In genomic region chr6:28980797-28981390, GRCh38 we compare ENCODE assay signal across 8 cellular contexts. TPM values are rescaled to one million over a fixed set of nuclear protein-coding genes. Genes with fewer than 3 reads are reported as not detected.
DNase-seq lines count a peak whose midpoint lies in the region; ATAC-seq lines count a peak whose summit lies in the region.

No MANE protein-coding gene starts in this region.

- H3K27me3 ChIP-seq in mononuclear cell (ENCODE audit: insufficient read depth, low read length) = peaks cover 12% of the 10 kb centered on the region

- H3K4me3 ChIP-seq in mononuclear cell (ENCODE audit: low read length) = peak overlapping the region; percentile 74

- H3K4me1 ChIP-seq in mononuclear cell (ENCODE audit: insufficient read depth, low read length) = peaks cover 41% of the 10 kb centered on the region

- no peaks in the 10 kb centered on the region for H3K9me3 ChIP-seq in mononuclear cell (ENCODE audit: low read depth, low read length)

- peak; percentile 58 for ATAC-seq in HG03159 (IDR thresholded peaks at IDR 0.05; ENCODE audit: unreplicated experiment)

- DNase-seq in activated effector memory CD4-positive, alpha-beta T cell treated with anti-CD3 and anti-CD28 coated beads, Interleukin-2, amount 50 U/mL, for 16 hours = peak; percentile 76
- DNase-seq in activated effector memory CD4-positive, alpha-beta T cell treated with Interleukin-2 at 50 U/mL for 16 hours = no peak
- DNase-seq in NCI-H748 (lab: John Stamatoyannopoulos, UW; ENCODE audit: unreplicated experiment) (peak; percentile 93), epidermal melanocyte (ENCODE audit: insufficient read length, low spot score) (peak; percentile 86), stromal cell of bone marrow (ENCODE audit: low read depth) (peak; percentile 48)
- DNase-seq in activated CD4-positive, alpha-beta T cell treated with anti-CD3 and anti-CD28 coated beads, Interleukin-2, amount 50 U/mL, for 48 hours = peak; percentile 44 to 62

RNA-seq across cellular contexts. Expression of gene ZNF311, which starts 24.2 kb away (rescaled TPM):
- 0.10 TPM for total RNA-seq in mononuclear cell

RNA-seq across cellular contexts. Expression of gene TRIM27, which starts 57.1 kb away (rescaled TPM):
- total RNA-seq in mononuclear cell = 18.5 TPM
